8 cellular contexts compared by ENCODE assay signal in the genomic region with DNA sequence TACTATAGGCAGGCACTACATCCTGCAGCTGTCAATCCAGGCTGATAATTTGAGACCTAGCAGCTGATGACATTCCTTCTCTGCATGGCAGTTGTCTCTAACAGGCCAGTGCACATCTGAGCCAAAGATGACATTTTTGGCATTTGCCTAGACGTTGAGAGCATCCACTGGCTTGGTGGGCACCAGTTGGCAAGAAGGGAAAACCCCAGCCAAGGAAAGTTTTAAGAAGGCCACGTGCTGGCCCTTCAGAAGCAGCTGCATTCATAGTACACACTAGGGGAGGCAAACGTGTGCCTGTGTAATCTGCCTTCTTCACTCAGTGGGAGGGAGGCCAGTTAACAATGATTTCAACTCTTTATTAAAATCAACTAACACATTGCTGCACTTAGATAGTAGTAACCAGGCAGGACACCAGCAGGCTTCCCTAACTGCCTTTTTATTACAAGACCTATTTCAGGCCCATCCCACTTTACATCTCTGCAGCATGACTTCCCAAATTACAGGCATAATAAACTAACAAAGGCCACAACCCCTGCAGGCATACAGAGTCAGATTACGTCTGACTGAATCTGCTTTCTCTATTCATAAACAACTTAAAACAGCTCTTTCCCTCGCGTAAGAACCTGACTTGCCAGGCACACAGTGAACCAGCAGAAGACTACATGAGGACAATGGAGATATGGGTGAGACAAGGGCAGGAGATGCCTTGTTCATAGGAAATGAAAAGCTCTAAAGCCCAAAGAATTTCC.
DNase-seq lines count a peak whose midpoint lies in the region; ATAC-seq, FAIRE-seq and TF ChIP-seq lines count a peak whose summit lies in the region.

No MANE protein-coding gene starts in this region.

- peaks cover 16% of the 10 kb centered on the region for H3K4me1 ChIP-seq in HUES48 (ENCODE audit: control insufficient read depth, insufficient read depth, low read length)
- no peaks in the 10 kb centered on the region for H3K4me1 ChIP-seq in RWPE2 (ENCODE audit: insufficient read depth, poor library complexity, severe bottlenecking)
- H3K4me1 ChIP-seq in cardiac muscle cell (ENCODE audit: low read depth), result peaks cover 47% of the 10 kb centered on the region
- H3K4me1 ChIP-seq in gastrocnemius medialis, result peaks cover 92 to 93% of the 10 kb centered on the region in 2 donors
- H3K4me1 ChIP-seq in effector memory CD4-positive, alpha-beta T cell (ENCODE audit: control insufficient read depth, insufficient read depth, low read length, poor library complexity, severe bottlenecking), result no peaks in the 10 kb centered on the region

- H3K27me3 Mint-ChIP-seq in activated naive CD4-positive, alpha-beta T cell treated with anti-CD3 and anti-CD28 coated beads, Interleukin-2, amount 10 ng/mL, durations not matched to agents 7 days and 5 days, result peaks cover 4% of the 10 kb centered on the region

- intact Hi-C loops in gastrocnemius medialis (cut with DNase I; ENCODE audit: low total_unique reads), result no loop called here

- H3K27me3 ChIP-seq in HUES48 (ENCODE audit: control insufficient read depth, insufficient read depth, low read length) (no peaks in the 10 kb centered on the region), RWPE2 (ENCODE audit: insufficient read depth, poor library complexity, severe bottlenecking) (no peaks in the 10 kb centered on the region), cardiac muscle cell (no peaks in the 10 kb centered on the region), gastrocnemius medialis (no peaks in the 10 kb centered on the region)
- no peaks in the 10 kb centered on the region for H3K27me3 ChIP-seq in effector memory CD4-positive, alpha-beta T cell (replicated peaks; ENCODE audit: control insufficient read depth, insufficient read depth, low read length, poor library complexity, severe bottlenecking)

- H3K4me3 ChIP-seq in HUES48 (ENCODE audit: low read depth, low read length) (peak overlapping the region; percentile 9; the same call in 1 of the 2 replicates), RWPE2 (ENCODE audit: severe bottlenecking) (no peak overlapping the region), cardiac muscle cell (no peak overlapping the region), gastrocnemius medialis (peak overlapping the region in 2 of 4 donors; percentile 5 to 14)
- no peak overlapping the region for H3K4me3 ChIP-seq in effector memory CD4-positive, alpha-beta T cell (ENCODE audit: insufficient read depth, low read depth, low read length, poor library complexity, severe bottlenecking)

- no peak overlapping the region for H3K9ac ChIP-seq in HUES48 (ENCODE audit: low read depth, low read length)

- in situ Hi-C loops in gastrocnemius medialis (cut with MboI; ENCODE audit: low sequenced_read_pairs in 4 of 4), result no loop called here

- H3K36me3 ChIP-seq in HUES48 (ENCODE audit: control insufficient read depth, insufficient read depth, low read length) (no peaks in the 10 kb centered on the region), RWPE2 (ENCODE audit: low read depth) (no peaks in the 10 kb centered on the region), cardiac muscle cell (no peaks in the 10 kb centered on the region), gastrocnemius medialis (no peaks in the 10 kb centered on the region)
- no peaks in the 10 kb centered on the region for H3K36me3 ChIP-seq in effector memory CD4-positive, alpha-beta T cell (ENCODE audit: control insufficient read depth, insufficient read depth, low read length)

- no peaks in the 10 kb centered on the region for H3K9me3 Mint-ChIP-seq in activated naive CD4-positive, alpha-beta T cell treated with anti-CD3 and anti-CD28 coated beads, Interleukin-2, amount 10 ng/mL, durations not matched to agents 7 days and 5 days

- TF ChIP-seq CTCF in RWPE2 (IDR thresholded peaks at IDR 0.05; ENCODE audit: poor library complexity, severe bottlenecking) (no peak), cardiac muscle cell (IDR thresholded peaks at IDR 0.05; ENCODE audit: low read depth, low read length) (no peak), gastrocnemius medialis (IDR thresholded peaks at IDR 0.05 in 4 of 5, conservative IDR thresholded peaks at IDR 0.05 in 1 of 5) (no peak)

- no peak overlapping the region for H3K27ac Mint-ChIP-seq in activated naive CD4-positive, alpha-beta T cell treated with anti-CD3 and anti-CD28 coated beads, Interleukin-2, amount 10 ng/mL, durations not matched to agents 7 days and 5 days

- ATAC-seq in RWPE2 (ENCODE audit: low read depth) (peak; percentile 88), gastrocnemius medialis (peak; percentile 64 to 72)

- H3K9me3 ChIP-seq in HUES48 (ENCODE audit: control insufficient read depth, insufficient read depth, low read length) (no peaks in the 10 kb centered on the region), RWPE2 (ENCODE audit: severe bottlenecking) (no peaks in the 10 kb centered on the region), cardiac muscle cell (ENCODE audit: low read depth) (no peaks in the 10 kb centered on the region), gastrocnemius medialis (no peaks in the 10 kb centered on the region)
- H3K9me3 ChIP-seq in effector memory CD4-positive, alpha-beta T cell (ENCODE audit: control insufficient read depth, low read length), result no peaks in the 10 kb centered on the region

- CTCF ChIA-PET in activated naive CD4-positive, alpha-beta T cell treated with anti-CD3 and anti-CD28 coated beads, Interleukin-2, amount 10 ng/mL, durations not matched to agents 7 days and 5 days (lab: Charles Lee), result no interaction called here

- no peaks in the 10 kb centered on the region for H3K4me1 Mint-ChIP-seq in activated naive CD4-positive, alpha-beta T cell treated with anti-CD3 and anti-CD28 coated beads, Interleukin-2, amount 10 ng/mL, durations not matched to agents 7 days and 5 days

- no peak for DNase-seq in RWPE2 (ENCODE audit: low spot score)
- peak; percentile 21 to 37 for DNase-seq in cardiac muscle cell (ENCODE audit: low read depth in 1 of 2, low spot score in 1 of 2)
- DNase-seq in gastrocnemius medialis, result peak in 1 of 2 donors; percentile 35
- no peak for DNase-seq in NCI-H226
- DNase-seq in effector memory CD4-positive, alpha-beta T cell, result no peak
- no peak for DNase-seq in RCC 7860 (ENCODE audit: low spot score)
- DNase-seq in activated naive CD4-positive, alpha-beta T cell treated with anti-CD3 and anti-CD28 coated beads, Interleukin-2, amount 10 ng/mL, durations not matched to agents 7 days and 5 days, result no peak

- H3K36me3 Mint-ChIP-seq in activated naive CD4-positive, alpha-beta T cell treated with anti-CD3 and anti-CD28 coated beads, Interleukin-2, amount 10 ng/mL, durations not matched to agents 7 days and 5 days, result no peaks in the 10 kb centered on the region

- H3K27ac ChIP-seq in HUES48 (ENCODE audit: low read depth, low read length) (no peak overlapping the region), RWPE2 (ENCODE audit: poor library complexity, severe bottlenecking) (no peak overlapping the region), cardiac muscle cell (peak overlapping the region; percentile 82), gastrocnemius medialis (peak overlapping the region; percentile 66 to 76 (median 74))
- no peak overlapping the region for H3K27ac ChIP-seq in effector memory CD4-positive, alpha-beta T cell (ENCODE audit: insufficient read depth, low read length, poor library complexity, severe bottlenecking)

- H3K4me3 Mint-ChIP-seq in activated naive CD4-positive, alpha-beta T cell treated with anti-CD3 and anti-CD28 coated beads, Interleukin-2, amount 10 ng/mL, durations not matched to agents 7 days and 5 days, result no peak overlapping the region

- no peak for TF ChIP-seq POLR2A in gastrocnemius medialis (IDR thresholded peaks at IDR 0.05)

- FAIRE-seq in RCC 7860 (lab: Jason Lieb, UNC), result no peak

Comparison
In these comparisons a context has a peak if more than half of its experiments do, and no peak if none do; other contexts are left out.
1. H3K27ac ChIP-seq: peak in cardiac muscle cell (single experiment) and gastrocnemius medialis (4 of 4); none in HUES48 (single experiment), RWPE2 (single experiment) and effector memory CD4-positive, alpha-beta T cell (single experiment).
2. DNase-seq: peak in cardiac muscle cell (2 of 2); none in RWPE2 (single experiment), NCI-H226 (single experiment), effector memory CD4-positive, alpha-beta T cell (0 of 3), RCC 7860 (single experiment) and activated naive CD4-positive, alpha-beta T cell treated with anti-CD3 and anti-CD28 coated beads, Interleukin-2, amount 10 ng/mL, durations not matched to agents 7 days and 5 days (single experiment).